ENCODE assay signal across 1 cellular context in genomic region chr1:39850606-39851216, GRCh38.
TF ChIP-seq lines count a peak whose summit lies in the region.

No MANE protein-coding gene starts in this region.

TF ChIP-seq in HepG2, 621 proteins besides CTCF, POLR2A, EP300 and RAD21:
- TF ChIP-seq ZNF737 (CRISPR knock-in tag; IDR thresholded peaks at IDR 0.05; ENCODE audit: borderline replicate concordance) (no peak), TMF1 (CRISPR knock-in tag; IDR thresholded peaks at IDR 0.05; ENCODE audit: low read depth) (no peak), ZNF792 (CRISPR knock-in tag; IDR thresholded peaks at IDR 0.05) (no peak), HNF4G (IDR thresholded peaks at IDR 0.05; ENCODE audit: borderline replicate concordance, low read depth, low read length) (no peak), HNF4G (CRISPR knock-in tag; IDR thresholded peaks at IDR 0.05; ENCODE audit: borderline replicate concordance, low read depth) (no peak), NFE2L2 (IDR thresholded peaks at IDR 0.05; ENCODE audit: low read length) (no peak), FOXC1 (CRISPR knock-in tag; IDR thresholded peaks at IDR 0.05; ENCODE audit: borderline replicate concordance) (no peak), DBP (CRISPR knock-in tag; IDR thresholded peaks at IDR 0.05; ENCODE audit: not compliant biosample characterization) (no peak), HOMEZ (CRISPR knock-in tag; IDR thresholded peaks at IDR 0.05; ENCODE audit: low read depth) (no peak), SP4 (CRISPR knock-in tag; IDR thresholded peaks at IDR 0.05) (no peak), PAXIP1 (CRISPR knock-in tag; conservative IDR thresholded peaks at IDR 0.05) (no peak)
